ENCODE assay signal across 1 cellular context in the genomic region with DNA sequence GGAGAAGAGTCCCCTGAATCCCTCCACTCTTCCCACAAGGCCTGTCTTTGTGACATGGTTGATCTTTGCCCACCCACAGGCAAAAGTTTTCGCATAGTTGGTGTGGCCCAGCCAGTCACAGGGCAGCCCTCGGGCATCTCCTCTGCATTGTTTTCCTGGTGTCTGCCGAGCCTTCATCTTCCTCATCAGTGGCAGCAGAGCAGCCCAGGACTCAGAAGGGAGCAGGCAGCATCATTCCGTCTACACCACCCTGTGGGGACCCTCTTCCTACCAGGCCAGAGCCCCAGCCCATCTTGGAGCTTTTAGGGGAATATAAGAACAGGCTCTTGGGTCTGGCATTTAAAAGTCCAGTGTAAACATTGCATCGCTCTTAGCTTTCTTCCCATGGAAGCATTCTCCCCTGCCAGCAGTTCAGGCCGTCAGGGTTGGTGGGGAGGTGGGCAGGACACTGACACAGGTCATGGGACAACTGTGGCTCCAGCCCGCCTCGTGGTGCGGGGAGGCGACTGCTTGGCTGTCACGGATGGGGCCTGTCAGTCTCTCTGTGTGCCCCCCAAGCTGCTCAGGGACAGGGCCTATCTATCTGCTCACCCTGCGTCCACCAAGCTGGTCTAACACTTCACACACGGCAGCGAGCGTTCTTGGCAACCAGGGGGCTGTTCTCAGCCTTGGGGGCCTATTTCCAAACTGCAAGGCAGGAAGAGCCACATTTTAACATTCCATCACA.
TF ChIP-seq lines count a peak whose summit lies in the region.

No MANE protein-coding gene starts in this region.

TF ChIP-seq in H1, 55 proteins besides CTCF, POLR2A, EP300 and RAD21:
- no peak for TF ChIP-seq TAF1 (IDR thresholded peaks at IDR 0.05; ENCODE audit: low read depth, low read length)
- TF ChIP-seq SP2 (IDR thresholded peaks at IDR 0.05; ENCODE audit: low read length) = no peak
- TF ChIP-seq, protein P1, sequence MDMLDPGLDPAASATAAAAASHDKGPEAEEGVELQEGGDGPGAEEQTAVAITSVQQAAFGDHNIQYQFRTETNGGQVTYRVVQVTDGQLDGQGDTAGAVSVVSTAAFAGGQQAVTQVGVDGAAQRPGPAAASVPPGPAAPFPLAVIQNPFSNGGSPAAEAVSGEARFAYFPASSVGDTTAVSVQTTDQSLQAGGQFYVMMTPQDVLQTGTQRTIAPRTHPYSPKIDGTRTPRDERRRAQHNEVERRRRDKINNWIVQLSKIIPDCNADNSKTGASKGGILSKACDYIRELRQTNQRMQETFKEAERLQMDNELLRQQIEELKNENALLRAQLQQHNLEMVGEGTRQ (IDR thresholded peaks at IDR 0.05; ENCODE audit: low read length) = no peak
- TF ChIP-seq SIN3A (conservative IDR thresholded peaks at IDR 0.05 in 1 of 2, IDR thresholded peaks at IDR 0.05 in 1 of 2; ENCODE audit: low read depth in 1 of 2, low read length in 2 of 2) = no peak
- no peak for TF ChIP-seq GABPA (IDR thresholded peaks at IDR 0.05; ENCODE audit: borderline replicate concordance, insufficient read depth, low read length)
- TF ChIP-seq SIX5 (IDR thresholded peaks at IDR 0.05; ENCODE audit: low read depth, low read length) = no peak
- no peak for TF ChIP-seq FOSL1 (IDR thresholded peaks at IDR 0.05; ENCODE audit: insufficient read depth, low read depth, low read length)
- no peak for TF ChIP-seq SIRT6 (IDR thresholded peaks at IDR 0.05; ENCODE audit: low read length)
